9 cellular contexts compared by ENCODE assay signal in genomic region chr7:66847879-66848810, GRCh38.
A peak's percentile ranks its signal among the peaks of the same experiment; 100 is the strongest.
DNase-seq lines count a peak whose midpoint lies in the region; ATAC-seq and TF ChIP-seq lines count a peak whose summit lies in the region.
"Had no signal": no experiment of that assay in that cellular context is flagged by ENCODE, and none has a peak within 500 bp of the region (broad histone marks: within the 10 kb centered on the region; RNA-seq: fewer than 3 reads in every experiment).

No MANE protein-coding gene starts in this region.

- H3K36me3 Mint-ChIP-seq in activated naive CD4-positive, alpha-beta T cell treated with anti-CD3 and anti-CD28 coated beads, Interleukin-2, amount 10 ng/mL, durations not matched to agents 7 days and 5 days: peaks cover 3% of the 10 kb centered on the region

- H3K9me3 Mint-ChIP-seq in activated naive CD4-positive, alpha-beta T cell treated with anti-CD3 and anti-CD28 coated beads, Interleukin-2, amount 10 ng/mL, durations not matched to agents 7 days and 5 days: no peaks in the 10 kb centered on the region
- H3K9me3 Mint-ChIP-seq: stimulated activated naive B cell treated with anti-CD40 and anti-IgM and Interleukin-4, amounts not matched to agents 10 μg/mL and 1 μg/mL and 100 μg/mL, for 72 hours had no signal

- H3K4me1 ChIP-seq in foreskin keratinocyte: peaks cover 7% of the 10 kb centered on the region

- no peak for DNase-seq in activated naive CD4-positive, alpha-beta T cell treated with anti-CD3 and anti-CD28 coated beads, Interleukin-2, amount 10 ng/mL, durations not matched to agents 7 days and 5 days
- no peak for DNase-seq in activated naive CD4-positive, alpha-beta T cell treated with anti-CD3 and anti-CD28 coated beads, Interleukin-2, amount 50 U/mL, for 16 hours
- DNase-seq in SW480 (ENCODE audit: low spot score) (peak; percentile 48), foreskin keratinocyte (peak; percentile 42 to 65), stromal cell of bone marrow (ENCODE audit: low read depth) (peak; percentile 34), D341Med (ENCODE audit: low spot score) (no peak)
- DNase-seq: stimulated activated naive B cell treated with anti-CD40 and anti-IgM and Interleukin-4, amounts not matched to agents 10 μg/mL and 1 μg/mL and 100 μg/mL, for 72 hours had no signal

- H3K27me3 Mint-ChIP-seq in activated naive CD4-positive, alpha-beta T cell treated with anti-CD3 and anti-CD28 coated beads, Interleukin-2, amount 10 ng/mL, durations not matched to agents 7 days and 5 days: peaks cover 5% of the 10 kb centered on the region
- H3K27me3 Mint-ChIP-seq: stimulated activated naive B cell treated with anti-CD40 and anti-IgM and Interleukin-4, amounts not matched to agents 10 μg/mL and 1 μg/mL and 100 μg/mL, for 72 hours had no signal

- CTCF ChIA-PET in activated naive CD4-positive, alpha-beta T cell treated with anti-CD3 and anti-CD28 coated beads, Interleukin-2, amount 10 ng/mL, durations not matched to agents 7 days and 5 days (lab: Charles Lee): no interaction called here

- H3K27ac Mint-ChIP-seq in activated naive CD4-positive, alpha-beta T cell treated with anti-CD3 and anti-CD28 coated beads, Interleukin-2, amount 10 ng/mL, durations not matched to agents 7 days and 5 days: peak overlapping the region; percentile 31
- H3K27ac Mint-ChIP-seq: stimulated activated naive B cell treated with anti-CD40 and anti-IgM and Interleukin-4, amounts not matched to agents 10 μg/mL and 1 μg/mL and 100 μg/mL, for 72 hours had no signal

- H3K4me1 Mint-ChIP-seq in activated naive CD4-positive, alpha-beta T cell treated with anti-CD3 and anti-CD28 coated beads, Interleukin-2, amount 10 ng/mL, durations not matched to agents 7 days and 5 days: peaks cover 29% of the 10 kb centered on the region

- ATAC-seq in foreskin keratinocyte: no peak
- ATAC-seq in GM18909 (IDR thresholded peaks at IDR 0.05; ENCODE audit: poor library complexity, unreplicated experiment): no peak
- ATAC-seq in GM21367 (IDR thresholded peaks at IDR 0.05; ENCODE audit: unreplicated experiment): no peak
- ATAC-seq: stimulated activated naive B cell treated with anti-CD40 and anti-IgM and Interleukin-4, amounts not matched to agents 10 μg/mL and 1 μg/mL and 100 μg/mL, for 72 hours had no signal

- H3K4me3 Mint-ChIP-seq in activated naive CD4-positive, alpha-beta T cell treated with anti-CD3 and anti-CD28 coated beads, Interleukin-2, amount 10 ng/mL, durations not matched to agents 7 days and 5 days: no peak overlapping the region
- H3K4me3 Mint-ChIP-seq: stimulated activated naive B cell treated with anti-CD40 and anti-IgM and Interleukin-4, amounts not matched to agents 10 μg/mL and 1 μg/mL and 100 μg/mL, for 72 hours had no signal

- H3K27ac ChIP-seq in foreskin keratinocyte: peak overlapping the region; percentile 19

- no peak for TF ChIP-seq CTCF in foreskin keratinocyte (conservative IDR thresholded peaks at IDR 0.05)

- no peaks in the 10 kb centered on the region for H3K27me3 ChIP-seq in foreskin keratinocyte

Comparison
In these comparisons a context has a peak if more than half of its experiments do, and no peak if none do; other contexts are left out.
1. DNase-seq: peak in SW480 (single experiment), foreskin keratinocyte (2 of 2) and stromal cell of bone marrow (single experiment); none in activated naive CD4-positive, alpha-beta T cell treated with anti-CD3 and anti-CD28 coated beads, Interleukin-2, amount 10 ng/mL, durations not matched to agents 7 days and 5 days (single experiment), activated naive CD4-positive, alpha-beta T cell treated with anti-CD3 and anti-CD28 coated beads, Interleukin-2, amount 50 U/mL, for 16 hours (single experiment) and D341Med (single experiment).